In the genomic region with DNA sequence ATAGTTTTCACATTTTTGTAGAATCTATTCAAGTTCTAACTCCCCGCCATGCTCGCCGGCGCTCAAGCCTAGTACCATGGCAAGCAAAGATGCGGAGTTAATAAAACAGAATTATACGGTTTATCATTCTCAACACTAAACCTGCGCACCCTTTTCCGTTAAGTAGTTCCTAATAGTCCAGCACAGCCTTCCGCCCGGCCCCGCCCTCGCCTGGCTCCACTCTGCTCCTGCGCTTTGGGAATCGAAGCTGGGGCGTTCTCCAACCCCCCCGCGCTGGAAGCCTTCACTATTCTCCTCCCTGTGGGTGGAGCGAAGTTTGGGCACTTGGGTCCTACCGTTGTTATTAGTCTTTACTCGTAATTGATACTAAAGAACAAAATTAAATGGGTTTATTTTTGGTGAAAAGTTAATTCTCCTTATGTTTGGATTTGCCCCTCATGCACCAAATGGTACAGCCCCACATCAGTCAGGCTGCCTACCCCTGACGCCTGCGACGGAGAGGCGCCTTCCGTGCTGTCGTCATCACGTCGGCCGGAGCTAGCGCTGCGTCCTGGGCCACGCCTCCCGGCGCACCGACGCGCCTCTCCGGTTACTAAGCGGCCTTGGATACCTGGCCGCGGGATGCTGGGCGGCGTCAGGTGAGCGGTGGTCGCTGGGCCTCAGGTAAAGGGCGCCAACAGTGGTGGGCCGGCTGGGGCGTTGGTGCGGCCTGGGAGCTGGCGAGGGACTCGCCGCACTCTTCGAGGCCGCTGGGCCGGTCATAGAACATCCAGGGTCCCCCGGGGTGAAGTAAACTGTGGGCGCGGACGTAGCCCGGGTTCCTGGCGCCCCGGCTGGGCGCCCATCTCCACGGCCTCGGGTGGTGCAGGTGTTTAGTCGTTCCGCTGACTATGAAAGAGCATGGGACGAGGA, we compare ENCODE assay signal across 8 cellular contexts. TPM values are rescaled to one million over a fixed set of nuclear protein-coding genes. Genes with fewer than 3 reads are reported as not detected.
A peak's percentile ranks its signal among the peaks of the same experiment; 100 is the strongest.
DNase-seq lines count a peak whose midpoint lies in the region; ATAC-seq, FAIRE-seq and TF ChIP-seq lines count a peak whose summit lies in the region.

A gene with protein sequence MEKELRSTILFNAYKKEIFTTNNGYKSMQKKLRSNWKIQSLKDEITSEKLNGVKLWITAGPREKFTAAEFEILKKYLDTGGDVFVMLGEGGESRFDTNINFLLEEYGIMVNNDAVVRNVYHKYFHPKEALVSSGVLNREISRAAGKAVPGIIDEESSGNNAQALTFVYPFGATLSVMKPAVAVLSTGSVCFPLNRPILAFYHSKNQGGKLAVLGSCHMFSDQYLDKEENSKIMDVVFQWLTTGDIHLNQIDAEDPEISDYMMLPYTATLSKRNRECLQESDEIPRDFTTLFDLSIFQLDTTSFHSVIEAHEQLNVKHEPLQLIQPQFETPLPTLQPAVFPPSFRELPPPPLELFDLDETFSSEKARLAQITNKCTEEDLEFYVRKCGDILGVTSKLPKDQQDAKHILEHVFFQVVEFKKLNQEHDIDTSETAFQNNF (plus strand): TSS at position 546 of the 912 bp plus-strand sequence. CDS start 3,762 bp downstream, outside the sequence.

- TF ChIP-seq RAD21 in IMR-90 (IDR thresholded peaks at IDR 0.05; ENCODE audit: low read length), result no peak

- peak within 1 kb of the TSS; percentile 77; the same call in 1 of the 3 replicates for H2BK15ac ChIP-seq in IMR-90 (ENCODE audit: low read depth, low read length)

- peak within 1 kb of the TSS; percentile 95 for H4K5ac ChIP-seq in IMR-90 (ENCODE audit: low read depth, low read length)

- H2AK9ac ChIP-seq in IMR-90 (replicated peaks; ENCODE audit: low read depth, low read length, poor library complexity), result peak within 1 kb of the TSS; percentile 87

- FAIRE-seq in D721Med (lab: Jason Lieb, UNC), result no peak

- H2AK5ac ChIP-seq in IMR-90 (ENCODE audit: low read depth, low read length), result peak within 1 kb of the TSS; percentile 65; the same call in 1 of the 2 replicates

- H3K4ac ChIP-seq in IMR-90 (ENCODE audit: low read depth, low read length), result peak within 1 kb of the TSS; percentile 86

- H3K4me3 ChIP-seq in IMR-90 (ENCODE audit: insufficient read depth, low read depth, low read length) (peak within 1 kb of the TSS; percentile 96), epithelial cell of esophagus (ENCODE audit: low read length) (peak within 1 kb of the TSS; percentile 88), mucosa of descending colon (peak within 1 kb of the TSS; percentile 52)

- H4K20me1 ChIP-seq in IMR-90 (ENCODE audit: insufficient read depth, low read length), result no peaks in the 10 kb centered on the region

- peak within 1 kb of the TSS; percentile 98 for H3K4me2 ChIP-seq in IMR-90 (ENCODE audit: low read depth, low read length)

- dilution Hi-C loops in IMR-90 (cut with HindIII; ENCODE audit: low sequenced_read_pairs, unreplicated experiment), result no loop called here

- H3K9ac ChIP-seq in IMR-90 (ENCODE audit: low read depth, low read length), result peak within 1 kb of the TSS; percentile 90

- H4K91ac ChIP-seq in IMR-90 (ENCODE audit: insufficient read depth, low read depth, low read length), result peak within 1 kb of the TSS; percentile 81

- H2BK20ac ChIP-seq in IMR-90 (ENCODE audit: low read depth, low read length), result peak within 1 kb of the TSS; percentile 85

- H3K18ac ChIP-seq in IMR-90 (ENCODE audit: low read depth, low read length), result peak within 1 kb of the TSS; percentile 80

- POLR2A ChIA-PET in IMR-90 (lab: Charles Lee; ENCODE audit: unreplicated experiment), result interaction anchor here (0.5 kb wide), 1 partner anchor 80 kb away, joined by 3 read pairs; no protein-coding TSS in a partner anchor

- H2BK5ac ChIP-seq in IMR-90 (ENCODE audit: low read depth, low read length, poor library complexity, severe bottlenecking), result peak within 1 kb of the TSS; percentile 89

- BruUV-seq in IMR-90 (replicated peaks; lab: Mats Ljungman, UMichigan), result no TSS peak

- H3K79me1 ChIP-seq in IMR-90 (ENCODE audit: low read depth in 1 of 2, low read length in 2 of 2), result peaks cover 12 to 16% of the 10 kb centered on the region in 2 experiments

- TF ChIP-seq POLR2A in IMR-90 (IDR thresholded peaks at IDR 0.05; ENCODE audit: low read depth, low read length), result peak; percentile 45; the same call in 1 of the 2 replicates

- no peaks in the 10 kb centered on the region for H3K27me3 ChIP-seq in IMR-90 (ENCODE audit: control insufficient read depth, insufficient read depth, low read length)

- peak within 1 kb of the TSS; percentile 96 to 99 for H4K8ac ChIP-seq in IMR-90 (ENCODE audit: low read depth in 2 of 2, low read length in 2 of 2)

- intact Hi-C loops in IMR-90 (cut with micrococcal nuclease), result loop anchor here (1.0 to 2.0 kb wide), 2 partner anchors 52 to 128 kb away; no protein-coding TSS in a partner anchor
- intact Hi-C loops in mucosa of descending colon (cut with DNase I, micrococcal nuclease), result no loop called here

- CTCF ChIA-PET in IMR-90 (lab: Yijun Ruan, JAX), result interaction anchor here (0.6 to 0.7 kb wide), 2 partner anchors 52 to 575 kb away, joined by 3 read pairs; no protein-coding TSS in a partner anchor

- 1% methylated on average over 21 of the region's 68 CpGs; no CpG with 5 or more reads in 1 of the 2 experiments for WGBS in IMR-90 (ENCODE audit: extremely low coverage in 2 of 2, insufficient read length in 1 of 2), 2 experiments

- H2BK120ac ChIP-seq in IMR-90 (ENCODE audit: low read depth, low read length), result peak within 1 kb of the TSS; percentile 94

- H3K56ac ChIP-seq in IMR-90 (ENCODE audit: extremely low read depth, insufficient read depth, low read length), result peak within 1 kb of the TSS; percentile 98

- no peaks in the 10 kb centered on the region for H3K9me3 ChIP-seq in IMR-90 (ENCODE audit: control insufficient read depth, insufficient read depth, low read length)
- no peaks in the 10 kb centered on the region for H3K9me3 ChIP-seq in mucosa of descending colon

- peak within 1 kb of the TSS; percentile 92 for H3K14ac ChIP-seq in IMR-90 (replicated peaks; ENCODE audit: low read depth, low read length)

- peak within 1 kb of the TSS; percentile 95 for H2AFZ ChIP-seq in IMR-90 (replicated peaks; ENCODE audit: low read length, poor library complexity)

- TF ChIP-seq CTCF in D721Med (IDR thresholded peaks at IDR 0.05; ENCODE audit: insufficient read depth, missing control alignments), result no peak
- TF ChIP-seq CTCF in IMR-90 (conservative IDR thresholded peaks at IDR 0.05; ENCODE audit: low read depth, low read length), result no peak
- no peak for TF ChIP-seq CTCF in epithelial cell of esophagus (IDR thresholded peaks at IDR 0.05; ENCODE audit: insufficient read depth, low read depth, low read length, missing control alignments)
- no peak for TF ChIP-seq CTCF in mucosa of descending colon (IDR thresholded peaks at IDR 0.05)

- H3K36me3 ChIP-seq in IMR-90 (ENCODE audit: control insufficient read depth, insufficient read depth, low read length) (peaks cover 6% of the 10 kb centered on the region; the same call in 1 of the 2 replicates), mucosa of descending colon (ENCODE audit: low read depth) (no peaks in the 10 kb centered on the region)

- H3K4me1 ChIP-seq in IMR-90 (ENCODE audit: control insufficient read depth, insufficient read depth, low read length) (peaks cover 3% of the 10 kb centered on the region; the same call in 1 of the 2 replicates), mucosa of descending colon (ENCODE audit: low read depth) (peaks cover 12% of the 10 kb centered on the region)

- in situ Hi-C loops in IMR-90 (cut with MboI; ENCODE audit: low sequenced_read_pairs), result no loop called here

- H3K9me1 ChIP-seq in IMR-90 (ENCODE audit: insufficient read depth, low read length), result no peaks in the 10 kb centered on the region; the same call in 1 of the 2 replicates

- H3K27ac ChIP-seq in IMR-90 (ENCODE audit: insufficient read depth, low read length), result peak within 1 kb of the TSS; percentile 83

- peak; percentile 61 for DNase-seq in D721Med (ENCODE audit: insufficient read length, low spot score)
- DNase-seq in IMR-90, result peak; percentile 88
- peak; percentile 97 for DNase-seq in OCI-M1 (lab: John Stamatoyannopoulos, UW)
- DNase-seq in activated T-cell treated with anti-CD3 and anti-CD28 coated beads for 4 hours, result peak; percentile 77
- DNase-seq in epithelial cell of esophagus (ENCODE audit: low read depth), result peak; percentile 96
- peak; percentile 94 to 97 (median 96) for DNase-seq in mucosa of descending colon
- DNase-seq in stimulated activated CD8-positive, alpha-beta memory T cell treated with anti-CD3 and anti-CD28 coated beads, Interleukin-4, amount 100 ng/mL, for 24 hours (ENCODE audit: low read depth), result peak; percentile 83

- peak within 1 kb of the TSS; percentile 57 for H3K23ac ChIP-seq in IMR-90 (ENCODE audit: low read depth, low read length)

- ATAC-seq in GM21526 (IDR thresholded peaks at IDR 0.05; ENCODE audit: low FRiP score, unreplicated experiment) (peak; percentile 99), IMR-90 (ENCODE audit: low read depth) (peak; percentile 98), mucosa of descending colon (peak; percentile 99)

TF ChIP-seq in IMR-90, 13 proteins besides CTCF, POLR2A, EP300 and RAD21 (continues in another document):
- TF ChIP-seq NFE2L2 (IDR thresholded peaks at IDR 0.05; ENCODE audit: low read depth, low read length), result no peak
- peak; percentile 82; the same call in 1 of the 2 replicates for TF ChIP-seq MXI1 (IDR thresholded peaks at IDR 0.05; ENCODE audit: borderline replicate concordance, low read depth, low read length)
- TF ChIP-seq FOS (IDR thresholded peaks at IDR 0.05; ENCODE audit: low read depth, low read length), result no peak
- TF ChIP-seq SMC3 (IDR thresholded peaks at IDR 0.05; ENCODE audit: low read depth, low read length), result no peak
- TF ChIP-seq MAZ (IDR thresholded peaks at IDR 0.05; ENCODE audit: borderline replicate concordance, low read depth, low read length), result peak; percentile 66
- TF ChIP-seq CHD1 (IDR thresholded peaks at IDR 0.05; ENCODE audit: low read depth, low read length), result peak; percentile 86; the same call in 1 of the 2 replicates
- TF ChIP-seq BHLHE40 (IDR thresholded peaks at IDR 0.05; ENCODE audit: low read depth, low read length), result peak; percentile 97
- TF ChIP-seq MAFK (IDR thresholded peaks at IDR 0.05; ENCODE audit: low read depth, low read length), result no peak
- no peak for TF ChIP-seq RCOR1 (IDR thresholded peaks at IDR 0.05; ENCODE audit: insufficient replicate concordance, low read length)
- TF ChIP-seq RFX5 (IDR thresholded peaks at IDR 0.05; ENCODE audit: low read depth, low read length), result no peak

RNA-seq across cellular contexts. Expression of the gene that starts here (rescaled TPM):
- total RNA-seq in IMR-90 (2012; rRNA removed) (55.6 and 60.8 TPM in 2 replicates), mucosa of descending colon (10 to 100 TPM; 19.5 to 24.1 (median 22.8) TPM)
- polyA plus RNA-seq in IMR-90 (2012; rRNA removed), result 29.7 and 31.2 TPM in 2 replicates
- polyA plus RNA-seq in IMR-90 (2012; cell fraction: cytosol; rRNA removed), result 13.8 and 27.8 TPM in 2 replicates
- polyA plus RNA-seq in IMR-90 (2012; cell fraction: nucleus; rRNA removed; ENCODE audit: low replicate concordance), result 4.8 and 15.4 TPM in 2 replicates

Comparison
In these comparisons a context has a peak if more than half of its experiments do, and no peak if none do; other contexts are left out.
1. Peak in every context shown above with its lines: DNase-seq, ATAC-seq, H3K4me3 ChIP-seq and H3K27ac ChIP-seq.